ENCODE assay signal across 8 cellular contexts in the genomic region with DNA sequence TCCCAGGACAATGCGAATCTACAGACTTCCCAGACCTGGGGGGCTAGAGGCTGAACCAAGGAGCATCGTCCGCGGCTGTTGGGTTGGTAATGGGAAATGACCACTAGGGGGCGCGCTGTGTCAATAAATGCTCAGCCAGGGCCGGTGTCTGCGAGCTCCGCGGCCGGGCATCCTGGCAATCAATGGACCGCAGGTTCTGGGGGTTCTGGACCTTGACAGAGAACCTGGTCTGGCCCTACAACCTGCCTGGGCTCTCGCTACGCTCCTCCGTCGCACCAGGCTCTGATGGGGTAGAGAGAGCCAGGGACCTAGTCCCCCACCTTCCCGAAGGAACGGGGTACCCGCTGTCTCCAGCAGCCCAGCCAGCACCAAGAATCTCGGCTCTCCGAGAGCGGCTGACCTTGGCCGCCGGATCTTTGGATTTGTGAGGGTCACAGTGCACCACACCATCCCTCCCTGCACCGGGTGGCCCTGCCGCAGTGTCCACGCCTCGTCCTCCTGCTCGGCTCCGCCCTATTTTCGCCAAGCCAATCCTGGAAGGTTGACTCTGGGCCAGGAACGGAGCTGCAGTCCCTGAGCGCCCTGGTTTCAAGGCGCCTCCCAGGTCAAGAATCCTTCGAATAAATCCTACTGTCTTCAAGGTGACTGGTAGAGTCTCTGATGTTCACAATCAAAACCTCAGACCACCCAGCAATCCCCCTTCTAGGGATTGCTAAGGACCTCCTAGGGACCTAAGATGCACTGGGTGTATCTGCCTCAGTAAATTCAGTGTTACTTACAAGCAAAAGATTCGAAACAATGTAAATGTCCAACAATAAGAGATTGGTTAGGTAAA.
DNase-seq lines count a peak whose midpoint lies in the region; ATAC-seq and TF ChIP-seq lines count a peak whose summit lies in the region.

No MANE protein-coding gene starts in this region.

- DNase-seq in AG08395 (ENCODE audit: low spot score): peak; percentile 92
- DNase-seq in NOMO-1 treated with DMSO at 0.1 percent for 48 hours (lab: John Stamatoyannopoulos, UW; ENCODE audit: unreplicated experiment): peak; percentile 58
- DNase-seq in activated CD8-positive, alpha-beta memory T cell treated with anti-CD3 and anti-CD28 coated beads, Interleukin-2, amount 50 U/mL, for 24 hours (ENCODE audit: extremely low read depth): peak; percentile 73
- DNase-seq in epithelial cell of esophagus (ENCODE audit: low read depth): peak; percentile 71
- peak; percentile 80 for DNase-seq in midbrain (lab: John Stamatoyannopoulos, UW)
- DNase-seq in stimulated activated CD8-positive, alpha-beta memory T cell treated with anti-CD3 and anti-CD28 coated beads, Interleukin-15, amount 100 ng/mL, for 4 hours (ENCODE audit: low read depth in 2 of 2): peak; percentile 51 to 60

- ATAC-seq in GM18909 (IDR thresholded peaks at IDR 0.05; ENCODE audit: poor library complexity, unreplicated experiment) (peak; percentile 88), HG03520 (IDR thresholded peaks at IDR 0.05; ENCODE audit: unreplicated experiment) (peak; percentile 80)

- peak; percentile 74 for TF ChIP-seq CTCF in epithelial cell of esophagus (IDR thresholded peaks at IDR 0.05; ENCODE audit: insufficient read depth, low read depth, low read length, missing control alignments)

- H3K4me3 ChIP-seq in epithelial cell of esophagus (ENCODE audit: low read length): peak overlapping the region; percentile 60

Comparison
In these comparisons a context has a peak if more than half of its experiments do, and no peak if none do; other contexts are left out.
1. Peak in every context shown above with its lines: DNase-seq, ATAC-seq and H3K4me3 ChIP-seq.